In genomic region chr14:73887704-73888459, GRCh38 we compare ENCODE assay signal across 8 cellular contexts. TPM values are rescaled to one million over a fixed set of nuclear protein-coding genes. Genes with fewer than 3 reads are reported as not detected.
DNase-seq lines count a peak whose midpoint lies in the region; ATAC-seq and TF ChIP-seq lines count a peak whose summit lies in the region.

No MANE protein-coding gene starts in this region.

- TF ChIP-seq CTCF in activated B cell treated with CpG ODN at 0.5 μM for 24 hours (IDR thresholded peaks at IDR 0.05) = no peak

- no peaks in the 10 kb centered on the region for H3K27me3 ChIP-seq in stomach smooth muscle (ENCODE audit: control insufficient read depth in 1 of 2, insufficient read depth in 2 of 2, low read length in 2 of 2)

- no peaks in the 10 kb centered on the region for H3K9me3 ChIP-seq in stomach smooth muscle (ENCODE audit: control insufficient read depth in 2 of 2, low read length in 2 of 2)

- H3K36me3 Mint-ChIP-seq in activated B cell treated with CpG ODN at 0.5 μM for 24 hours (ENCODE audit: low read depth) = peaks cover 18% of the 10 kb centered on the region

- H3K27me3 Mint-ChIP-seq in activated B cell treated with CpG ODN at 0.5 μM for 24 hours = no peaks in the 10 kb centered on the region

- intact Hi-C loops in activated B cell treated with CpG ODN at 0.5 μM for 24 hours (cut with micrococcal nuclease) = loop anchor here (2.0 to 5.0 kb wide), 3 partner anchors 131 to 875 kb away; partner anchors contain the start of genes BBOF1, ENTPD5 and YLPM1

- POLR2A ChIA-PET in activated B cell treated with CpG ODN at 0.5 μM for 24 hours (lab: Charles Lee) = interaction anchor here (2.5 kb wide), 1 partner anchor 37 kb away, joined by 30 read pairs; the partner anchor contains the start of gene PTGR2

- no peaks in the 10 kb centered on the region for H3K9me3 Mint-ChIP-seq in activated B cell treated with CpG ODN at 0.5 μM for 24 hours

- H3K4me1 ChIP-seq in stomach smooth muscle (ENCODE audit: control insufficient read depth, insufficient read depth, low read length) = peaks cover 2% of the 10 kb centered on the region

- H3K27ac Mint-ChIP-seq in activated B cell treated with CpG ODN at 0.5 μM for 24 hours = peak overlapping the region; percentile 96

- H3K9ac ChIP-seq in stomach smooth muscle (ENCODE audit: low read length in 2 of 2) = peak overlapping the region in 1 of 2 donors; percentile 96

- ATAC-seq in activated B cell treated with CpG ODN at 0.5 μM for 24 hours (ENCODE audit: low read depth) = no peak
- ATAC-seq in HG03135 (IDR thresholded peaks at IDR 0.05; ENCODE audit: unreplicated experiment) = no peak

- DNase-seq in SIG-M5 treated with dmso at 0.1 percent for 504 hours (lab: John Stamatoyannopoulos, UW; ENCODE audit: unreplicated experiment) (peak; percentile 51), SIG-M5 (lab: John Stamatoyannopoulos, UW) (no peak), activated B cell treated with CpG ODN at 0.5 μM for 24 hours (no peak), putamen (ENCODE audit: low spot score) (no peak), NCI-H82 (lab: John Stamatoyannopoulos, UW) (no peak)

- CTCF ChIA-PET in activated B cell treated with CpG ODN at 0.5 μM for 24 hours (lab: Charles Lee) = interaction anchor here (3.8 kb wide), 1 partner anchor 159 kb away, joined by 13 read pairs; no protein-coding TSS in a partner anchor

- H3K4me1 Mint-ChIP-seq in activated B cell treated with CpG ODN at 0.5 μM for 24 hours = peaks cover 42% of the 10 kb centered on the region

- peak overlapping the region; percentile 96 for H3K4me3 Mint-ChIP-seq in activated B cell treated with CpG ODN at 0.5 μM for 24 hours

- H3K4me3 ChIP-seq in iPS-11a (ENCODE audit: low read depth, low read length) (peak overlapping the region; percentile 91), stomach smooth muscle (ENCODE audit: low read length in 2 of 2) (peak overlapping the region; percentile 87 to 92)

- peaks cover 2 to 3% of the 10 kb centered on the region in 2 donors for H3K36me3 ChIP-seq in stomach smooth muscle (ENCODE audit: control insufficient read depth in 2 of 2, insufficient read depth in 2 of 2, low read length in 2 of 2)

- H3K27ac ChIP-seq in stomach smooth muscle (ENCODE audit: low read length) = no peak overlapping the region

RNA-seq across cellular contexts. Expression of gene ZNF410, which starts 1.2 kb away (rescaled TPM):
- 58.4 and 64.7 TPM in 2 replicates for total RNA-seq in activated B cell treated with CpG ODN at 0.5 μM for 24 hours

RNA-seq across cellular contexts. Expression of gene PTGR2, which starts 36.3 kb away (rescaled TPM):
- 4.6 and 4.8 TPM in 2 replicates for total RNA-seq in activated B cell treated with CpG ODN at 0.5 μM for 24 hours
